Comparison of ENCODE assay signal across 16 cellular contexts in genomic region chr15:70214266-70214665, GRCh38.
DNase-seq lines count a peak whose midpoint lies in the region; ATAC-seq and TF ChIP-seq lines count a peak whose summit lies in the region.
"Had no signal": no experiment of that assay in that cellular context is flagged by ENCODE, and none has a peak within 500 bp of the region (broad histone marks: within the 10 kb centered on the region; RNA-seq: fewer than 3 reads in every experiment).

No MANE protein-coding gene starts in this region.

- H3K14ac ChIP-seq in H9 (ENCODE audit: insufficient read depth, low read length), result no peak overlapping the region

- H3K27me3 Mint-ChIP-seq in H9 (ENCODE audit: low read depth), result peaks cover 10% of the 10 kb centered on the region
- no peaks in the 10 kb centered on the region for H3K27me3 Mint-ChIP-seq in CD4-positive, alpha-beta T cell
- H3K27me3 Mint-ChIP-seq: B cell had no signal

- H3T11ph ChIP-seq in H9 (ENCODE audit: low read length), result no peak overlapping the region

- no peak overlapping the region for H2BK5ac ChIP-seq in H9 (ENCODE audit: insufficient read length, low read length)

- H3K9ac ChIP-seq in DND-41 (ENCODE audit: low read depth, low read length), result no peak overlapping the region
- no peak overlapping the region for H3K9ac ChIP-seq in H9 (ENCODE audit: extremely low read depth, insufficient read length, low read length)
- no peak overlapping the region for H3K9ac ChIP-seq in SK-N-SH

- no peak for TF ChIP-seq RAD21 in SK-N-SH (IDR thresholded peaks at IDR 0.05; ENCODE audit: low read length)

- no peak overlapping the region for H2BK120ac ChIP-seq in H9 (ENCODE audit: low read depth, low read length, poor library complexity, severe bottlenecking)

- no peak overlapping the region for H3K23ac ChIP-seq in H9 (ENCODE audit: insufficient read length, low read depth, low read length)

- no peak for DNase-seq in DND-41
- DNase-seq in H9, result peak; percentile 30
- no peak for DNase-seq in SK-N-SH
- peak; percentile 50 for DNase-seq in iPS-NIHi7 (ENCODE audit: extremely low spot score)
- no peak for DNase-seq in CD4-positive, alpha-beta T cell
- no peak for DNase-seq in HUDEP-2 (lab: John Stamatoyannopoulos, UW; ENCODE audit: unreplicated experiment in 76 of 76)
- DNase-seq in T1000 (lab: John Stamatoyannopoulos, UW), result no peak
- DNase-seq: activated B cell treated with CpG ODN at 0.5 μM for 24 hours; activated effector memory CD4-positive, alpha-beta T cell treated with anti-CD3 and anti-CD28 coated beads, Interleukin-2, amount 50 U/mL, for 16 hours; aorta; foreskin fibroblast; naive B cell had no signal

- H3K27me3 ChIP-seq in DND-41 (ENCODE audit: insufficient read depth, low read length, poor library complexity) (no peaks in the 10 kb centered on the region), H9 (ENCODE audit: insufficient read depth, low read length) (no peaks in the 10 kb centered on the region), SK-N-SH (ENCODE audit: insufficient read depth) (no peaks in the 10 kb centered on the region)
- H3K27me3 ChIP-seq in CD4-positive, alpha-beta T cell (ENCODE audit: control insufficient read depth, insufficient read depth, low read length), result no peaks in the 10 kb centered on the region

- H4K8ac ChIP-seq in H9 (replicated peaks; ENCODE audit: insufficient read length, low read depth, low read length), result no peak overlapping the region

- no peak overlapping the region for H3K27ac Mint-ChIP-seq in H9
- no peak overlapping the region for H3K27ac Mint-ChIP-seq in CD4-positive, alpha-beta T cell
- H3K27ac Mint-ChIP-seq: activated B cell treated with CpG ODN at 0.5 μM for 24 hours, B cell had no signal

- H4K5ac ChIP-seq in H9 (ENCODE audit: insufficient read length, low read depth, low read length), result no peak overlapping the region

- no peak overlapping the region for H2BK12ac ChIP-seq in H9 (ENCODE audit: insufficient read length, low read depth, low read length)

- H3K4me2 ChIP-seq in DND-41 (ENCODE audit: insufficient read depth, low read length), result no peak overlapping the region
- H3K4me2 ChIP-seq in H9 (ENCODE audit: insufficient read depth, insufficient read length, low read length), result no peak overlapping the region
- no peak overlapping the region for H3K4me2 ChIP-seq in SK-N-SH

- CTCF ChIA-PET in SK-N-SH (lab: Yijun Ruan, JAX), result interaction anchor here (0.6 to 2.4 kb wide), 4 partner anchors 9 to 285 kb away, joined by 3 to 9 read pairs (median 3); no protein-coding TSS in a partner anchor
- CTCF ChIA-PET in CD4-positive, alpha-beta T cell (lab: Charles Lee), result interaction anchor here (1.3 kb wide), 1 partner anchor 11 kb away, joined by 3 read pairs; no protein-coding TSS in a partner anchor

- H3K4me1 ChIP-seq in DND-41 (ENCODE audit: insufficient read depth, low read length), result no peaks in the 10 kb centered on the region
- H3K4me1 ChIP-seq in H9 (ENCODE audit: insufficient read depth, low read length), result no peaks in the 10 kb centered on the region
- H3K4me1 ChIP-seq in SK-N-SH (ENCODE audit: control insufficient read depth in 1 of 2, insufficient read depth in 2 of 2, low read depth in 1 of 2, low read length in 1 of 2), result peaks cover 0 to 44% of the 10 kb centered on the region in 2 experiments; a peak in 1 of 4 replicates

- no peaks in the 10 kb centered on the region; a peak in 1 of 5 replicates for H3K9me3 Mint-ChIP-seq in H9
- H3K9me3 Mint-ChIP-seq in CD4-positive, alpha-beta T cell, result no peaks in the 10 kb centered on the region
- H3K9me3 Mint-ChIP-seq: activated B cell treated with CpG ODN at 0.5 μM for 24 hours, naive B cell had no signal

- H2BK15ac ChIP-seq in H9 (ENCODE audit: low read depth, low read length), result no peak overlapping the region

- H3K9me2 ChIP-seq in SK-N-SH, result no peaks in the 10 kb centered on the region

- no CpG with 5 or more reads among the region's 5 CpGs for WGBS in H9 (ENCODE audit: extremely low coverage, insufficient read length, low lambda C conversion rate)
- WGBS in SK-N-SH (ENCODE audit: low lambda C conversion rate), result 88% methylated on average over 5 of the region's 5 CpGs

- POLR2A ChIA-PET in SK-N-SH (lab: Yijun Ruan, JAX), result interaction anchor here (0.5 kb wide), 1 partner anchor 1444 kb away, joined by 5 read pairs; no protein-coding TSS in a partner anchor
- POLR2A ChIA-PET in CD4-positive, alpha-beta T cell (lab: Charles Lee), result no interaction called here

- H4K20me1 ChIP-seq in DND-41 (ENCODE audit: insufficient read depth, low read length) (no peaks in the 10 kb centered on the region), H9 (ENCODE audit: control insufficient read depth, insufficient read depth, insufficient read length) (no peaks in the 10 kb centered on the region), SK-N-SH (ENCODE audit: insufficient read depth) (no peaks in the 10 kb centered on the region)

- H3K4me1 Mint-ChIP-seq in H9, result peaks cover 26 to 38% of the 10 kb centered on the region in 2 experiments
- no peaks in the 10 kb centered on the region for H3K4me1 Mint-ChIP-seq in CD4-positive, alpha-beta T cell (ENCODE audit: low read depth)

- TF ChIP-seq CTCF in DND-41 (IDR thresholded peaks at IDR 0.05; ENCODE audit: borderline replicate concordance, extremely low read depth, low read length, poor library complexity, severe bottlenecking), result no peak
- TF ChIP-seq CTCF in H9 (conservative IDR thresholded peaks at IDR 0.05), result peak; percentile 43; the same call in 2 of the 3 replicates
- TF ChIP-seq CTCF in SK-N-SH (IDR thresholded peaks at IDR 0.05), result peak; percentile 8; the same call in 1 of the 2 replicates
- TF ChIP-seq CTCF in CD4-positive, alpha-beta T cell (IDR thresholded peaks at IDR 0.05), result no peak

- ATAC-seq in DND-41 (ENCODE audit: insufficient read depth, low read depth) (peak; percentile 44; the same call in 1 of the 3 replicates), HG03457 (IDR thresholded peaks at IDR 0.05; ENCODE audit: unreplicated experiment) (no peak)
- no peak for ATAC-seq in CD4-positive, alpha-beta T cell (ENCODE audit: poor library complexity)

- H3K79me1 ChIP-seq in H9 (ENCODE audit: insufficient read depth, low read depth, low read length, poor library complexity, severe bottlenecking), result no peaks in the 10 kb centered on the region

- no peak overlapping the region for H3K18ac ChIP-seq in H9 (ENCODE audit: insufficient read length, low read depth, low read length)

- no peak overlapping the region for H2BK20ac ChIP-seq in H9 (ENCODE audit: low read depth, low read length, poor library complexity, severe bottlenecking)

- H3K36me3 Mint-ChIP-seq in H9 (ENCODE audit: insufficient read depth in 1 of 3, low read depth in 3 of 3), result no peaks in the 10 kb centered on the region
- no peaks in the 10 kb centered on the region for H3K36me3 Mint-ChIP-seq in CD4-positive, alpha-beta T cell (ENCODE audit: low read depth)
- H3K36me3 Mint-ChIP-seq: naive B cell had no signal

- no peak overlapping the region for H3K56ac ChIP-seq in H9 (ENCODE audit: insufficient read length, low read depth, low read length)

- no peak overlapping the region for H4K91ac ChIP-seq in H9 (ENCODE audit: insufficient read length, low read depth, low read length)

- H3K4ac ChIP-seq in H9 (ENCODE audit: low read depth, low read length), result no peak overlapping the region

- no peak overlapping the region for H2AK5ac ChIP-seq in H9 (ENCODE audit: insufficient read length, low read length)

- H3K36me3 ChIP-seq in DND-41 (ENCODE audit: insufficient read depth, low read length) (no peaks in the 10 kb centered on the region), SK-N-SH (replicated peaks in 1 of 2; ENCODE audit: control insufficient read depth in 1 of 2, insufficient read depth in 2 of 2, low read length in 1 of 2) (no peaks in the 10 kb centered on the region)
- H3K36me3 ChIP-seq: thoracic aorta had no signal

- H3F3A ChIP-seq in SK-N-SH (replicated peaks; ENCODE audit: insufficient read depth), result no peaks in the 10 kb centered on the region

- intact Hi-C loops in CD4-positive, alpha-beta T cell (cut with DNase I, micrococcal nuclease), result no loop called here

- H3K27ac ChIP-seq in DND-41 (ENCODE audit: low read length) (no peak overlapping the region), H9 (ENCODE audit: insufficient read length, low read depth, low read length) (no peak overlapping the region), SK-N-SH (ENCODE audit: low read depth in 2 of 2, low read length in 1 of 2) (no peak overlapping the region)
- no peak overlapping the region for H3K27ac ChIP-seq in CD4-positive, alpha-beta T cell (ENCODE audit: low read depth, low read length)
- H3K27ac ChIP-seq: HL-60, thoracic aorta had no signal

- no peaks in the 10 kb centered on the region for H3K23me2 ChIP-seq in H9 (ENCODE audit: insufficient read length, low read depth, low read length, poor library complexity, severe bottlenecking)

- no peak for TF ChIP-seq EP300 in SK-N-SH (IDR thresholded peaks at IDR 0.05; ENCODE audit: borderline replicate concordance in 1 of 2, low read depth in 1 of 2, low read length in 1 of 2)

- H3K9me3 ChIP-seq in DND-41 (ENCODE audit: insufficient read depth, low read length, severe bottlenecking) (no peaks in the 10 kb centered on the region), H9 (ENCODE audit: control insufficient read depth, low read depth, low read length) (no peaks in the 10 kb centered on the region), SK-N-SH (no peaks in the 10 kb centered on the region)
- H3K9me3 ChIP-seq in CD4-positive, alpha-beta T cell (ENCODE audit: control insufficient read depth, low read length), result no peaks in the 10 kb centered on the region
- H3K9me3 ChIP-seq: thoracic aorta had no signal

- H2AFZ ChIP-seq in DND-41 (ENCODE audit: low read depth, low read length) (no peak overlapping the region), H9 (ENCODE audit: low read length) (no peak overlapping the region), SK-N-SH (ENCODE audit: low read depth) (no peak overlapping the region)

- H3K79me2 ChIP-seq in DND-41 (ENCODE audit: insufficient read depth, low read length) (no peaks in the 10 kb centered on the region), H9 (ENCODE audit: insufficient read depth, low read length) (no peaks in the 10 kb centered on the region), SK-N-SH (ENCODE audit: insufficient read depth) (no peaks in the 10 kb centered on the region)

- H3K4me3 Mint-ChIP-seq in H9, result no peak overlapping the region
- no peak overlapping the region for H3K4me3 Mint-ChIP-seq in CD4-positive, alpha-beta T cell
- H3K4me3 Mint-ChIP-seq: activated B cell treated with CpG ODN at 0.5 μM for 24 hours, B cell, naive B cell had no signal

- no peak overlapping the region for H3K4me3 ChIP-seq in DND-41 (ENCODE audit: low read depth in 1 of 2, low read length in 2 of 2)
- H3K4me3 ChIP-seq in SK-N-SH (ENCODE audit: low read depth in 2 of 2, low read length in 1 of 2), result no peak overlapping the region
- H3K4me3 ChIP-seq: thoracic aorta had no signal

TF ChIP-seq in SK-N-SH, 30 proteins besides CTCF, POLR2A, EP300 and RAD21 (continues in another document):
- no peak for TF ChIP-seq GABPA (IDR thresholded peaks at IDR 0.05; ENCODE audit: low read depth)

Comparison
In these comparisons a context has a peak if more than half of its experiments do, and no peak if none do; other contexts are left out.
1. DNase-seq: peak in H9 (single experiment) and iPS-NIHi7 (single experiment); none in DND-41 (single experiment), SK-N-SH (single experiment), CD4-positive, alpha-beta T cell (0 of 10), HUDEP-2 (0 of 76) and T1000 (single experiment).
2. CTCF ChIP-seq: peak in H9 (single experiment) and SK-N-SH (single experiment); none in DND-41 (single experiment) and CD4-positive, alpha-beta T cell (single experiment).